10 cellular contexts compared by ENCODE assay signal in the genomic region with DNA sequence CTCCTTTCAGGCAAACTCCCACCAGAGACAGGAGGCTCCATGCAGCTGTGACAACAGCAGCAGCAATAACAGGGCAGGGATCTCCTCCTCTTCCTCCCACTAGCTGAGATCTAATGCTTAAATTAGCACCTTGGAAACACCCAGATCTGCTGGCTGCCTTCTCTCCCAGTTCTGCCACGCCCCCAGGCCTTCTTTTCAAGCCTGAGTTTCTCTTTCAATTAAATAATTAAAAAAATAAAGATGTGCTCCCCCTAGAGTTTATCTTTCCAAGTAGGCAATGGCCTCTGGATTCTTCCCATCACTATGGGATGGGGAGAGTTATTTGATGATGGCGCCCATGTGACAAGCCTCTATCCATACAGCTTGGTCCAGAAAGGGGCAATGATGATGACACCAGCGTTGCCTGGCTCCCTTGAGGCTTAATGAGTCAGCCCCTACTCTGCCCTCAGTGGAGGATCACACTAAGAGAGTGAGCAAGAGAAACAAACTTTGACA. TPM values are rescaled to one million over a fixed set of nuclear protein-coding genes. Genes with fewer than 3 reads are reported as not detected.
DNase-seq lines count a peak whose midpoint lies in the region; ATAC-seq and TF ChIP-seq lines count a peak whose summit lies in the region.
"Had no signal": no experiment of that assay in that cellular context is flagged by ENCODE, and none has a peak within 500 bp of the region (broad histone marks: within the 10 kb centered on the region; RNA-seq: fewer than 3 reads in every experiment).

No MANE protein-coding gene starts in this region.

- TF ChIP-seq POLR2A in suprapubic skin (IDR thresholded peaks at IDR 0.05): no peak

- ATAC-seq in GM21723 (IDR thresholded peaks at IDR 0.05; ENCODE audit: unreplicated experiment) (no peak), HG03520 (IDR thresholded peaks at IDR 0.05; ENCODE audit: unreplicated experiment) (no peak)
- ATAC-seq: GM12878 had no signal

- no peaks in the 10 kb centered on the region for H3K27me3 ChIP-seq in suprapubic skin

- H3K4me3 ChIP-seq in fibroblast of the aortic adventitia (ENCODE audit: low read depth, low read length): no peak overlapping the region
- H3K4me3 ChIP-seq in suprapubic skin: no peak overlapping the region
- H3K4me3 ChIP-seq: GM12878 had no signal

- 49% methylated on average over 3 of the region's 3 CpGs for WGBS in suprapubic skin

- H3K36me3 ChIP-seq in suprapubic skin: no peaks in the 10 kb centered on the region

- DNase-seq in stimulated activated CD4-positive, alpha-beta T cell treated with anti-CD3 and anti-CD28 coated beads, Interleukin-15, amount 100 ng/mL, for 24 hours: peak; percentile 39
- no peak for DNase-seq in stimulated activated CD4-positive, alpha-beta T cell treated with anti-CD3 and anti-CD28 coated beads, Interleukin-12 subunit alpha, Interleukin-12 subunit beta, amount 100 ng/mL, for 4 hours
- DNase-seq in NCI-H2227 (lab: John Stamatoyannopoulos, UW; ENCODE audit: unreplicated experiment): peak; percentile 59
- peak; percentile 50 for DNase-seq in fibroblast of the aortic adventitia (ENCODE audit: low read depth)
- DNase-seq in suprapubic skin (ENCODE audit: low spot score in 2 of 2): no peak
- no peak for DNase-seq in inferior parietal cortex (ENCODE audit: extremely low spot score)
- DNase-seq: nephron progenitor cell had no signal

- peak overlapping the region; percentile 20 for H3K27ac ChIP-seq in suprapubic skin

- TF ChIP-seq CTCF in fibroblast of the aortic adventitia (IDR thresholded peaks at IDR 0.05; ENCODE audit: insufficient read depth, low read length) (no peak), suprapubic skin (IDR thresholded peaks at IDR 0.05) (no peak)

- no peaks in the 10 kb centered on the region for H3K9me3 ChIP-seq in suprapubic skin

- H3K4me1 ChIP-seq in suprapubic skin: peaks cover 74% of the 10 kb centered on the region

- TF ChIP-seq EP300 in suprapubic skin (IDR thresholded peaks at IDR 0.05): no peak

RNA-seq across cellular contexts. Expression of gene FAM219A, which starts 3.8 kb away (rescaled TPM):
- 6.1 and 7.0 TPM in 2 replicates for total RNA-seq in fibroblast of the aortic adventitia (ENCODE audit: low replicate concordance)
- total RNA-seq in suprapubic skin: 10 to 100 TPM; 12.6 to 17.0 (median 15.0) TPM

RNA-seq across cellular contexts. Expression of gene DNAI1, which starts 4.0 kb away (rescaled TPM):
- 1.1 TPM in 1 of 2 replicates, not detected in the other for total RNA-seq in fibroblast of the aortic adventitia (ENCODE audit: low replicate concordance)
- not detected for total RNA-seq in suprapubic skin
- total RNA-seq: GM12878 had no signal

Comparison
In these comparisons a context has a peak if more than half of its experiments do, and no peak if none do; other contexts are left out.
1. DNase-seq: peak in stimulated activated CD4-positive, alpha-beta T cell treated with anti-CD3 and anti-CD28 coated beads, Interleukin-15, amount 100 ng/mL, for 24 hours (single experiment), NCI-H2227 (single experiment) and fibroblast of the aortic adventitia (single experiment); none in stimulated activated CD4-positive, alpha-beta T cell treated with anti-CD3 and anti-CD28 coated beads, Interleukin-12 subunit alpha, Interleukin-12 subunit beta, amount 100 ng/mL, for 4 hours (single experiment), suprapubic skin (0 of 2) and inferior parietal cortex (single experiment).